Comparison of ENCODE assay signal across 19 cellular contexts in the genomic region with DNA sequence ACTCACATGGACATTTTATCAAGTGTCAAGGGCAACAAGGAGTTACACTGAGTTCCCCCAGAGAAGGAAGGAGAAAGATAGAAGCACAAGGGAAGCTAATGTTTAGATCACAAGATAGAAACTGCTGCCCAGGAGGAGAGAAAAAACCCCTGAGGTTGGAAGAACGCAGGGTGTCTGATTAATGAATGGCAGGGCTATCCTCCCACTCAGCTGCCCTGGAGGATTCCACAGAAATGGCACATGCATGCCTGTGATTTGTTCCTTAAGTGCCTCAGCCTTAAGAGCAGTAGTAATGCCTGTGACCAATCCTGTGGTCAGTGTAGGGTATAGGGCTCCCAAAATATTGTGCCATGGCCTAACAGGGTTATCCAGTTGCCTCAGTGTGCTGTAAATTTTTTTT. TPM values are rescaled to one million over a fixed set of nuclear protein-coding genes. Genes with fewer than 3 reads are reported as not detected.
DNase-seq lines count a peak whose midpoint lies in the region; ATAC-seq, FAIRE-seq and TF ChIP-seq lines count a peak whose summit lies in the region.
"Had no signal": no experiment of that assay in that cellular context is flagged by ENCODE, and none has a peak within 500 bp of the region (broad histone marks: within the 10 kb centered on the region; RNA-seq: fewer than 3 reads in every experiment).

No MANE protein-coding gene starts in this region.

- TF ChIP-seq EP300 in K562 (IDR thresholded peaks at IDR 0.05; ENCODE audit: low read length), result no peak

- ATAC-seq in GM18907 (IDR thresholded peaks at IDR 0.05; ENCODE audit: unreplicated experiment) (peak; percentile 82), HG03457 (IDR thresholded peaks at IDR 0.05; ENCODE audit: unreplicated experiment) (peak; percentile 57), K562 (peak; percentile 30; the same call in 2 of the 3 replicates)
- no peak for ATAC-seq in activated CD8-positive, alpha-beta T cell treated with anti-CD3 and anti-CD28 coated beads, Interleukin-2, amount 10 ng/mL, durations not matched to agents 7 days and 5 days
- ATAC-seq: left ventricle myocardium superior had no signal

- no peak for TF ChIP-seq POLR2A in K562 (conservative IDR thresholded peaks at IDR 0.05)

- H3K27me3 Mint-ChIP-seq in nephron (ENCODE audit: low read depth), result no peaks in the 10 kb centered on the region
- H3K27me3 Mint-ChIP-seq in activated CD8-positive, alpha-beta T cell treated with anti-CD3 and anti-CD28 coated beads, Interleukin-2, amount 10 ng/mL, durations not matched to agents 7 days and 5 days (ENCODE audit: low read depth), result peaks cover 15% of the 10 kb centered on the region
- H3K27me3 Mint-ChIP-seq: activated naive CD8-positive, alpha-beta T cell treated with anti-CD3 and anti-CD28 coated beads, Interleukin-2, amount 10 ng/mL, durations not matched to agents 7 days and 5 days had no signal

- BruUV-seq in K562 (replicated peaks; lab: Mats Ljungman, UMichigan), result no TSS peak

- no peak for TF ChIP-seq RAD21 in K562 (CRISPR knock-in tag; conservative IDR thresholded peaks at IDR 0.05 in 1 of 2, IDR thresholded peaks at IDR 0.05 in 1 of 2)

- peaks cover 21% of the 10 kb centered on the region for H3K4me1 Mint-ChIP-seq in nephron
- H3K4me1 Mint-ChIP-seq in activated CD8-positive, alpha-beta T cell treated with anti-CD3 and anti-CD28 coated beads, Interleukin-2, amount 10 ng/mL, durations not matched to agents 7 days and 5 days (ENCODE audit: low read depth), result no peaks in the 10 kb centered on the region
- H3K4me1 Mint-ChIP-seq: activated B cell treated with CpG ODN at 0.5 μM for 24 hours; activated naive CD8-positive, alpha-beta T cell treated with anti-CD3 and anti-CD28 coated beads, Interleukin-2, amount 10 ng/mL, durations not matched to agents 7 days and 5 days; CD8-positive, alpha-beta memory T cell had no signal

- peak overlapping the region; percentile 7 to 86 (median 62) for H3K27ac Mint-ChIP-seq in nephron
- H3K27ac Mint-ChIP-seq in activated CD8-positive, alpha-beta T cell treated with anti-CD3 and anti-CD28 coated beads, Interleukin-2, amount 10 ng/mL, durations not matched to agents 7 days and 5 days, result no peak overlapping the region
- H3K27ac Mint-ChIP-seq: activated B cell treated with CpG ODN at 0.5 μM for 24 hours; activated naive CD8-positive, alpha-beta T cell treated with anti-CD3 and anti-CD28 coated beads, Interleukin-2, amount 10 ng/mL, durations not matched to agents 7 days and 5 days; CD8-positive, alpha-beta memory T cell had no signal

- intact Hi-C loops in K562 (cut with micrococcal nuclease), result loop anchor here (2.0 kb wide), 1 partner anchor 19 kb away; no protein-coding TSS in a partner anchor

- H2AFZ ChIP-seq in K562 (ENCODE audit: low read depth, low read length), result no peak overlapping the region
- H2AFZ ChIP-seq: parathyroid adenoma had no signal

- H3K9me3 ChIP-seq in K562 (replicated peaks; ENCODE audit: control insufficient read depth, insufficient read depth, low read depth, low read length) (no peaks in the 10 kb centered on the region), HAP-1 (no peaks in the 10 kb centered on the region)
- H3K9me3 ChIP-seq: uterus had no signal

- in situ Hi-C loops in K562 (cut with MboI) (no loop called here), HAP-1 (cut with MboI; ENCODE audit: low sequenced_read_pairs) (no loop called here)

- no peak overlapping the region for H3K4me2 ChIP-seq in K562 (ENCODE audit: insufficient read depth, low read length)

- H4K20me1 ChIP-seq in K562 (replicated peaks; ENCODE audit: control insufficient read depth, insufficient read depth, low read length), result no peaks in the 10 kb centered on the region

- 5% methylated on average over 1 of the region's 1 CpG for WGBS in K562 (ENCODE audit: insufficient coverage, low coverage, missing lambda C conversion rate)

- CTCF ChIA-PET in K562 (lab: Yijun Ruan, JAX; ENCODE audit: low intra/inter-chr PET ratio), result no interaction called here
- CTCF ChIA-PET in activated CD8-positive, alpha-beta T cell treated with anti-CD3 and anti-CD28 coated beads, Interleukin-2, amount 10 ng/mL, durations not matched to agents 7 days and 5 days (lab: Charles Lee), result interaction anchor here (1.6 kb wide), 1 partner anchor 10 kb away, joined by 3 read pairs; no protein-coding TSS in a partner anchor

- no peak overlapping the region for H3K9ac ChIP-seq in K562 (ENCODE audit: insufficient read depth in 1 of 2, low read depth in 2 of 2, low read length in 2 of 2)
- H3K9ac ChIP-seq: parathyroid adenoma had no signal

- H3K36me3 Mint-ChIP-seq in nephron (ENCODE audit: low read depth), result no peaks in the 10 kb centered on the region
- H3K36me3 Mint-ChIP-seq in activated CD8-positive, alpha-beta T cell treated with anti-CD3 and anti-CD28 coated beads, Interleukin-2, amount 10 ng/mL, durations not matched to agents 7 days and 5 days (ENCODE audit: low read depth), result no peaks in the 10 kb centered on the region
- H3K36me3 Mint-ChIP-seq: activated naive CD8-positive, alpha-beta T cell treated with anti-CD3 and anti-CD28 coated beads, Interleukin-2, amount 10 ng/mL, durations not matched to agents 7 days and 5 days had no signal

- FAIRE-seq in K562 (lab: Jason Lieb, UNC), result no peak
- FAIRE-seq: endothelial cell of umbilical vein had no signal

- peaks cover 11 to 16% of the 10 kb centered on the region in 2 experiments; a peak in 3 of 5 replicates for H3K27me3 ChIP-seq in K562 (ENCODE audit: control insufficient read depth in 2 of 2, insufficient read depth in 2 of 2, low read length in 2 of 2)
- no peaks in the 10 kb centered on the region for H3K27me3 ChIP-seq in HAP-1 (ENCODE audit: low read depth)
- H3K27me3 ChIP-seq: uterus had no signal

- DNase-seq in K562 (ENCODE audit: extremely low read depth in 1 of 4, low spot score in 3 of 4) (no peak), HAP-1 (ENCODE audit: low spot score in 2 of 2) (no peak), AML-193 (lab: John Stamatoyannopoulos, UW) (no peak)
- no peak for DNase-seq in activated CD8-positive, alpha-beta T cell treated with anti-CD3 and anti-CD28 coated beads, Interleukin-2, amount 10 ng/mL, durations not matched to agents 7 days and 5 days
- DNase-seq in effector CD8-positive, alpha-beta T cell (lab: John Stamatoyannopoulos, UW), result no peak
- DNase-seq: activated B cell treated with CpG ODN at 0.5 μM for 24 hours; activated naive CD8-positive, alpha-beta T cell treated with anti-CD3 and anti-CD28 coated beads, Interleukin-2, amount 10 ng/mL, durations not matched to agents 7 days and 5 days; brain microvascular endothelial cell; CD8-positive, alpha-beta memory T cell; cortex of kidney; left ventricle myocardium superior; NCI-H1436; T-helper 2 cell; uterus had no signal

- POLR2A ChIA-PET in K562 (lab: Yijun Ruan, JAX), result interaction anchor here (0.7 to 1.1 kb wide), 2 partner anchors 15 to 20 kb away, joined by 3 to 5 read pairs; partner anchors contain the start of gene DNAJB9
- POLR2A ChIA-PET in activated CD8-positive, alpha-beta T cell treated with anti-CD3 and anti-CD28 coated beads, Interleukin-2, amount 10 ng/mL, durations not matched to agents 7 days and 5 days (lab: Charles Lee), result no interaction called here

- H3K27ac ChIP-seq in K562 (ENCODE audit: extremely low read depth, low read depth, low read length), result no peak overlapping the region
- H3K27ac ChIP-seq: brain microvascular endothelial cell, parathyroid adenoma, uterus had no signal

- H3K9me3 Mint-ChIP-seq in nephron, result no peaks in the 10 kb centered on the region
- H3K9me3 Mint-ChIP-seq in activated CD8-positive, alpha-beta T cell treated with anti-CD3 and anti-CD28 coated beads, Interleukin-2, amount 10 ng/mL, durations not matched to agents 7 days and 5 days (ENCODE audit: insufficient read depth), result no peaks in the 10 kb centered on the region
- H3K9me3 Mint-ChIP-seq: activated B cell treated with CpG ODN at 0.5 μM for 24 hours; activated naive CD8-positive, alpha-beta T cell treated with anti-CD3 and anti-CD28 coated beads, Interleukin-2, amount 10 ng/mL, durations not matched to agents 7 days and 5 days; CD8-positive, alpha-beta memory T cell had no signal

- H3K79me2 ChIP-seq in K562 (ENCODE audit: control insufficient read depth, insufficient read depth, low read length), result no peaks in the 10 kb centered on the region
- H3K79me2 ChIP-seq: parathyroid adenoma had no signal

- H3K4me3 Mint-ChIP-seq in nephron, result no peak overlapping the region
- H3K4me3 Mint-ChIP-seq in activated CD8-positive, alpha-beta T cell treated with anti-CD3 and anti-CD28 coated beads, Interleukin-2, amount 10 ng/mL, durations not matched to agents 7 days and 5 days, result no peak overlapping the region
- H3K4me3 Mint-ChIP-seq: activated B cell treated with CpG ODN at 0.5 μM for 24 hours; activated naive CD8-positive, alpha-beta T cell treated with anti-CD3 and anti-CD28 coated beads, Interleukin-2, amount 10 ng/mL, durations not matched to agents 7 days and 5 days; CD8-positive, alpha-beta memory T cell had no signal

- H3K4me3 ChIP-seq in K562 (no peak overlapping the region), HAP-1 (no peak overlapping the region)
- H3K4me3 ChIP-seq: uterus had no signal

- no peaks in the 10 kb centered on the region for H3K9me1 ChIP-seq in K562 (ENCODE audit: control insufficient read depth, insufficient read depth, low read length)

- TF ChIP-seq CTCF in K562 (IDR thresholded peaks at IDR 0.05 in 2 of 3, conservative IDR thresholded peaks at IDR 0.05 in 1 of 3; ENCODE audit: insufficient read depth in 2 of 3, low read depth in 1 of 3, low read length in 3 of 3) (no peak), nephron (IDR thresholded peaks at IDR 0.05; ENCODE audit: unreplicated experiment in 3 of 3) (no peak)

- H3K36me3 ChIP-seq in K562 (ENCODE audit: control insufficient read depth, insufficient read depth, low read length) (no peaks in the 10 kb centered on the region), HAP-1 (replicated peaks) (no peaks in the 10 kb centered on the region)
- H3K36me3 ChIP-seq: brain microvascular endothelial cell, uterus had no signal

- H3K4me1 ChIP-seq in K562 (replicated peaks in 1 of 2; ENCODE audit: control insufficient read depth in 2 of 2, insufficient read depth in 2 of 2, low read length in 2 of 2), result peaks cover 5 to 16% of the 10 kb centered on the region in 2 experiments
- no peaks in the 10 kb centered on the region for H3K4me1 ChIP-seq in HAP-1
- H3K4me1 ChIP-seq: parathyroid adenoma, uterus had no signal

RNA-seq across cellular contexts. Expression of gene DNAJB9, which starts 20.2 kb away (rescaled TPM):
- 8.2 and 33.1 TPM in 2 replicates for total RNA-seq in K562 (2011; cell fraction: chromatin; rRNA removed; ENCODE audit: low replicate concordance)
- total RNA-seq in K562 (2011; cell fraction: nucleolus; rRNA removed), result 8.5 and 13.6 TPM in 2 replicates
- 21.3 and 26.8 TPM in 2 replicates for total RNA-seq in K562 (2011; cell fraction: nucleoplasm; rRNA removed)
- total RNA-seq in K562 (2014; rRNA removed) (34.2 and 35.9 TPM in 2 replicates), K562 (2014; rRNA removed; fragmentation: Illumina TruSeq; extraction: Trizol) (13.5 and 15.3 TPM in 2 replicates), K562 (2015; rRNA removed; fragmentation: Illumina TruSeq; extraction: Trizol) (11.2 and 11.4 TPM in 2 replicates), K562 (2021) (9.0 and 9.6 TPM in 2 replicates)
- polyA plus RNA-seq in K562 (2011; rRNA removed) (7.6 and 8.9 TPM in 2 replicates), K562 (2014; fragmentation: Illumina TruSeq; extraction: Trizol) (7.8 and 8.6 TPM in 2 replicates), K562 (2014; fragmentation: Nextera tagmentation; extraction: Ambion mirVana) (1 to 10 TPM; 4.3 to 5.3 TPM), K562 (2014; rRNA removed) (9.1 and 15.1 TPM in 2 replicates)
- 4.4 and 5.5 TPM in 2 replicates for polyA plus RNA-seq in K562 (2011; cell fraction: cytosol; rRNA removed)
- polyA plus RNA-seq in K562 (2011; cell fraction: nucleus; rRNA removed), result 5.3 and 5.4 TPM in 2 replicates
- 9.7 and 19.9 TPM in 2 replicates for polyA plus RNA-seq in K562 (2012)
- 8.4 and 11.9 TPM in 2 replicates for polyA minus RNA-seq in K562 (2011; rRNA and poly(A)+ RNA removed)
- 7.1 and 7.5 TPM in 2 replicates for polyA minus RNA-seq in K562 (2011; cell fraction: cytosol; rRNA and poly(A)+ RNA removed)
- polyA minus RNA-seq in K562 (2011; cell fraction: nucleus; rRNA and poly(A)+ RNA removed), result 7.1 and 17.2 TPM in 2 replicates
- total RNA-seq in activated CD8-positive, alpha-beta T cell treated with anti-CD3 and anti-CD28 coated beads, Interleukin-2, amount 10 ng/mL, durations not matched to agents 7 days and 5 days, result 1 to 10 TPM; 9.4 to 9.6 TPM

RNA-seq across cellular contexts. Expression of gene THAP5, which starts 20.4 kb away (rescaled TPM):
- 10.0 and 35.7 TPM in 2 replicates for total RNA-seq in K562 (2011; cell fraction: chromatin; rRNA removed; ENCODE audit: low replicate concordance)
- 11.5 and 13.6 TPM in 2 replicates for total RNA-seq in K562 (2011; cell fraction: nucleolus; rRNA removed)
- total RNA-seq in K562 (2011; cell fraction: nucleoplasm; rRNA removed), result 20.3 and 27.3 TPM in 2 replicates
- total RNA-seq in K562 (2014; rRNA removed) (26.4 and 28.2 TPM in 2 replicates), K562 (2014; rRNA removed; fragmentation: Illumina TruSeq; extraction: Trizol) (47.2 and 57.9 TPM in 2 replicates), K562 (2015; rRNA removed; fragmentation: Illumina TruSeq; extraction: Trizol) (52.1 and 58.1 TPM in 2 replicates), K562 (2021) (30.9 and 31.4 TPM in 2 replicates)
- polyA plus RNA-seq in K562 (2011; rRNA removed) (11.0 and 19.6 TPM in 2 replicates), K562 (2014; fragmentation: Illumina TruSeq; extraction: Trizol) (34.7 and 41.7 TPM in 2 replicates), K562 (2014; fragmentation: Nextera tagmentation; extraction: Ambion mirVana) (10 to 100 TPM; 26.3 to 27.8 TPM), K562 (2014; rRNA removed) (16.5 and 17.3 TPM in 2 replicates)
- 2.6 and 5.2 TPM in 2 replicates for polyA plus RNA-seq in K562 (2011; cell fraction: cytosol; rRNA removed)
- 5.4 and 8.1 TPM in 2 replicates for polyA plus RNA-seq in K562 (2011; cell fraction: nucleus; rRNA removed)
- polyA plus RNA-seq in K562 (2012), result 19.2 and 22.6 TPM in 2 replicates
- polyA minus RNA-seq in K562 (2011; rRNA and poly(A)+ RNA removed), result 40.2 and 47.4 TPM in 2 replicates
- 16.4 and 19.6 TPM in 2 replicates for polyA minus RNA-seq in K562 (2011; cell fraction: cytosol; rRNA and poly(A)+ RNA removed)
- 14.3 and 22.7 TPM in 2 replicates for polyA minus RNA-seq in K562 (2011; cell fraction: nucleus; rRNA and poly(A)+ RNA removed)
- 10 to 100 TPM; 26.7 to 29.4 TPM for total RNA-seq in activated CD8-positive, alpha-beta T cell treated with anti-CD3 and anti-CD28 coated beads, Interleukin-2, amount 10 ng/mL, durations not matched to agents 7 days and 5 days
